25 cellular contexts compared by ENCODE assay signal in genomic region chr1:76781447-76781846, GRCh38.
DNase-seq lines count a peak whose midpoint lies in the region; ATAC-seq, FAIRE-seq and TF ChIP-seq lines count a peak whose summit lies in the region.
"Had no signal": no experiment of that assay in that cellular context is flagged by ENCODE, and none has a peak within 500 bp of the region (broad histone marks: within the 10 kb centered on the region; RNA-seq: fewer than 3 reads in every experiment).

No MANE protein-coding gene starts in this region.

- H3K27me3 Mint-ChIP-seq in activated naive CD4-positive, alpha-beta T cell treated with anti-CD3 and anti-CD28 coated beads, Interleukin-2, amount 50 U/mL, for 24 hours = peaks cover 5% of the 10 kb centered on the region
- peaks cover 11% of the 10 kb centered on the region for H3K27me3 Mint-ChIP-seq in activated naive CD4-positive, alpha-beta T cell treated with anti-CD3 and anti-CD28 coated beads for 36 hours (ENCODE audit: low read depth)
- H3K27me3 Mint-ChIP-seq: CD4-positive, alpha-beta T cell had no signal

- no peaks in the 10 kb centered on the region for H3K9me3 Mint-ChIP-seq in activated naive CD4-positive, alpha-beta T cell treated with anti-CD3 and anti-CD28 coated beads, Interleukin-2, amount 50 U/mL, for 24 hours
- peaks cover 4% of the 10 kb centered on the region for H3K9me3 Mint-ChIP-seq in activated naive CD4-positive, alpha-beta T cell treated with anti-CD3 and anti-CD28 coated beads for 36 hours
- H3K9me3 Mint-ChIP-seq: CD4-positive, alpha-beta T cell had no signal

- H4K8ac ChIP-seq in IMR-90 (ENCODE audit: low read depth in 2 of 2, low read length in 2 of 2) (no peak overlapping the region), H1 (ENCODE audit: extremely low read depth, insufficient read depth, low read length) (no peak overlapping the region)

- no peak overlapping the region for H3K4me3 Mint-ChIP-seq in activated naive CD4-positive, alpha-beta T cell treated with anti-CD3 and anti-CD28 coated beads, Interleukin-2, amount 50 U/mL, for 24 hours
- no peak overlapping the region for H3K4me3 Mint-ChIP-seq in activated naive CD4-positive, alpha-beta T cell treated with anti-CD3 and anti-CD28 coated beads for 36 hours
- H3K4me3 Mint-ChIP-seq: CD14-positive monocyte; CD4-positive, alpha-beta T cell; CD8-positive, alpha-beta memory T cell; H9 had no signal

- H3K9me3 ChIP-seq in IMR-90 (ENCODE audit: control insufficient read depth, insufficient read depth, low read length) (no peaks in the 10 kb centered on the region), H1 (ENCODE audit: insufficient read depth in 2 of 2, low read depth in 1 of 2, low read length in 1 of 2) (peaks cover 0 to 5% of the 10 kb centered on the region in 2 experiments; a peak in 1 of 4 replicates)
- H3K9me3 ChIP-seq: BE2C had no signal

- H3K27me3 ChIP-seq in IMR-90 (ENCODE audit: control insufficient read depth, insufficient read depth, low read length) (no peaks in the 10 kb centered on the region), H1 (replicated peaks in 1 of 4; ENCODE audit: control insufficient read depth in 3 of 4, extremely low read depth in 1 of 4, insufficient read depth in 3 of 4, low read length in 3 of 4) (peaks cover 0 to 1% (median 0%) of the 10 kb centered on the region in 4 experiments; a peak in 1 of 7 replicates)
- H3K27me3 ChIP-seq: BE2C; BLaER1 treated with 17β-estradiol and CSF1 and Interleukin-3, amounts not matched to agents 10 nM and 100 nM had no signal

- TF ChIP-seq POLR2A in IMR-90 (IDR thresholded peaks at IDR 0.05; ENCODE audit: low read depth, low read length) = no peak
- TF ChIP-seq POLR2A in H1 (IDR thresholded peaks at IDR 0.05; ENCODE audit: control extremely low read depth in 1 of 2, low read depth in 2 of 2, low read length in 2 of 2) = no peak

- no peak for DNase-seq in activated naive CD4-positive, alpha-beta T cell treated with anti-CD3 and anti-CD28 coated beads for 36 hours
- DNase-seq in IMR-90 = no peak
- no peak for DNase-seq in H1 (ENCODE audit: low read depth in 1 of 2, low spot score in 2 of 2)
- no peak for DNase-seq in NCI-H2081 treated with DMSO at 0.1 percent for 48 hours (lab: John Stamatoyannopoulos, UW)
- DNase-seq: ACHN; AML-193; BE2C; CD4-positive, alpha-beta T cell; CD8-positive, alpha-beta memory T cell; DMS 273 treated with DMSO at 0.1 percent for 48 hours; DMS79; EL; GDM1; H9 had no signal

- POLR2A ChIA-PET in IMR-90 (lab: Charles Lee; ENCODE audit: unreplicated experiment) = no interaction called here
- POLR2A ChIA-PET in H1 (lab: Charles Lee; ENCODE audit: partially characterized antibody) = no interaction called here

- dilution Hi-C loops in IMR-90 (cut with HindIII; ENCODE audit: low sequenced_read_pairs, unreplicated experiment) = no loop called here

- no peak overlapping the region for H3K23ac ChIP-seq in IMR-90 (ENCODE audit: low read depth, low read length)
- no peak overlapping the region for H3K23ac ChIP-seq in H1 (ENCODE audit: insufficient read length)

- H3K14ac ChIP-seq in IMR-90 (replicated peaks; ENCODE audit: low read depth, low read length) (no peak overlapping the region), H1 (ENCODE audit: insufficient read length) (no peak overlapping the region)

- H3K56ac ChIP-seq in IMR-90 (ENCODE audit: extremely low read depth, insufficient read depth, low read length) (no peak overlapping the region), H1 (replicated peaks; ENCODE audit: insufficient read length, low read depth, low read length) (no peak overlapping the region)

- H4K20me1 ChIP-seq in IMR-90 (ENCODE audit: insufficient read depth, low read length) (no peaks in the 10 kb centered on the region), H1 (replicated peaks in 1 of 2; ENCODE audit: control insufficient read depth in 1 of 2, insufficient read depth in 2 of 2, low read length in 2 of 2) (no peaks in the 10 kb centered on the region)
- H4K20me1 ChIP-seq: BLaER1 treated with 17β-estradiol and CSF1 and Interleukin-3, amounts not matched to agents 10 nM and 100 nM had no signal

- H3K36me3 ChIP-seq in IMR-90 (ENCODE audit: control insufficient read depth, insufficient read depth, low read length) (no peaks in the 10 kb centered on the region), H1 (ENCODE audit: control insufficient read depth in 2 of 4, insufficient read depth in 4 of 4, low read length in 3 of 4) (no peaks in the 10 kb centered on the region)
- H3K36me3 ChIP-seq: BE2C; BLaER1 treated with 17β-estradiol and CSF1 and Interleukin-3, amounts not matched to agents 10 nM and 100 nM had no signal

- H3K9ac ChIP-seq in IMR-90 (ENCODE audit: low read depth, low read length) = no peak overlapping the region
- H3K9ac ChIP-seq in H1 (replicated peaks in 1 of 4; ENCODE audit: extremely low read depth in 1 of 4, low read depth in 3 of 4, low read length in 3 of 4) = no peak overlapping the region; a peak in 1 of 7 replicates
- H3K9ac ChIP-seq: BLaER1 treated with 17β-estradiol and CSF1 and Interleukin-3, amounts not matched to agents 10 nM and 100 nM had no signal

- no peaks in the 10 kb centered on the region for H3K9me1 ChIP-seq in IMR-90 (ENCODE audit: insufficient read depth, low read length)

- H3K79me1 ChIP-seq in IMR-90 (ENCODE audit: low read depth in 1 of 2, low read length in 2 of 2) (no peaks in the 10 kb centered on the region), H1 (ENCODE audit: low read depth, low read length) (no peaks in the 10 kb centered on the region)

- H3K27ac ChIP-seq in IMR-90 (ENCODE audit: insufficient read depth, low read length) (no peak overlapping the region), H1 (ENCODE audit: low read depth, low read length) (no peak overlapping the region)
- H3K27ac ChIP-seq: 22Rv1; BLaER1 treated with 17β-estradiol and CSF1 and Interleukin-3, amounts not matched to agents 10 nM and 100 nM had no signal

- H3K4me1 ChIP-seq in IMR-90 (ENCODE audit: control insufficient read depth, insufficient read depth, low read length) = no peaks in the 10 kb centered on the region
- H3K4me1 ChIP-seq in H1 (replicated peaks in 1 of 4; ENCODE audit: control insufficient read depth in 3 of 4, insufficient read depth in 4 of 4, low read length in 3 of 4) = no peaks in the 10 kb centered on the region
- H3K4me1 ChIP-seq: BE2C; BLaER1 treated with 17β-estradiol and CSF1 and Interleukin-3, amounts not matched to agents 10 nM and 100 nM had no signal

- H2BK15ac ChIP-seq in IMR-90 (ENCODE audit: low read depth, low read length) = no peak overlapping the region
- H2BK15ac ChIP-seq in H1 (ENCODE audit: low read length) = no peak overlapping the region

- no peak for TF ChIP-seq EP300 in H1 (IDR thresholded peaks at IDR 0.05; ENCODE audit: borderline replicate concordance in 1 of 2, low read depth in 2 of 2, low read length in 2 of 2)

- no peak overlapping the region for H2AFZ ChIP-seq in IMR-90 (replicated peaks; ENCODE audit: low read length, poor library complexity)
- peak overlapping the region; percentile 82; the same call in 1 of the 2 replicates for H2AFZ ChIP-seq in H1 (ENCODE audit: low read length)

- H4K5ac ChIP-seq in IMR-90 (ENCODE audit: low read depth, low read length) (no peak overlapping the region), H1 (ENCODE audit: insufficient read length, low read depth, low read length) (no peak overlapping the region)

- H3K4me2 ChIP-seq in IMR-90 (ENCODE audit: low read depth, low read length) = no peak overlapping the region
- no peak overlapping the region for H3K4me2 ChIP-seq in H1 (ENCODE audit: insufficient read depth in 1 of 2, low read depth in 2 of 2, low read length in 2 of 2)
- H3K4me2 ChIP-seq: BLaER1 treated with 17β-estradiol and CSF1 and Interleukin-3, amounts not matched to agents 10 nM and 100 nM had no signal

- H3K79me2 ChIP-seq in H1 (ENCODE audit: control insufficient read depth in 1 of 2, insufficient read depth in 2 of 2, low read length in 2 of 2) = no peaks in the 10 kb centered on the region

- TF ChIP-seq CTCF in IMR-90 (conservative IDR thresholded peaks at IDR 0.05; ENCODE audit: low read depth, low read length) = no peak
- no peak for TF ChIP-seq CTCF in H1 (IDR thresholded peaks at IDR 0.05; ENCODE audit: control extremely low read depth in 1 of 3, insufficient read depth in 1 of 3, low read depth in 1 of 3, low read length in 3 of 3)

- no peak for TF ChIP-seq RAD21 in IMR-90 (IDR thresholded peaks at IDR 0.05; ENCODE audit: low read length)
- TF ChIP-seq RAD21 in H1 (IDR thresholded peaks at IDR 0.05 in 1 of 2, conservative IDR thresholded peaks at IDR 0.05 in 1 of 2; ENCODE audit: low read depth in 2 of 2, low read length in 2 of 2) = no peak

- in situ Hi-C loops in IMR-90 (cut with MboI; ENCODE audit: low sequenced_read_pairs) = no loop called here

- H2BK5ac ChIP-seq in IMR-90 (ENCODE audit: low read depth, low read length, poor library complexity, severe bottlenecking) (no peak overlapping the region), H1 (ENCODE audit: low read depth, low read length) (no peak overlapping the region)

- H3K18ac ChIP-seq in IMR-90 (ENCODE audit: low read depth, low read length) (no peak overlapping the region), H1 (ENCODE audit: extremely low read depth, low read length) (no peak overlapping the region)

- FAIRE-seq in H1 (lab: Jason Lieb, UNC) = no peak
- FAIRE-seq: A204.1, D721Med, GM12878, GM18507 had no signal

- H2BK12ac ChIP-seq in H1 (ENCODE audit: low read depth, low read length) = no peak overlapping the region

- H3K4me3 ChIP-seq in IMR-90 (ENCODE audit: insufficient read depth, low read depth, low read length) (no peak overlapping the region), H1 (ENCODE audit: extremely low read depth in 1 of 4, insufficient read depth in 2 of 4, low read depth in 3 of 4, low read length in 4 of 4) (no peak overlapping the region)
- H3K4me3 ChIP-seq: BLaER1 treated with 17β-estradiol and CSF1 and Interleukin-3, amounts not matched to agents 10 nM and 100 nM; GM12878 had no signal

- H2AK5ac ChIP-seq in IMR-90 (ENCODE audit: low read depth, low read length) = no peak overlapping the region
- H2AK5ac ChIP-seq in H1 (ENCODE audit: low read depth, low read length) = no peak overlapping the region

- no peaks in the 10 kb centered on the region; the same call in 1 of the 2 replicates for H3K23me2 ChIP-seq in H1 (ENCODE audit: low read depth, low read length)

- ATAC-seq in IMR-90 (ENCODE audit: low read depth) (no peak), HG03442 (IDR thresholded peaks at IDR 0.05; ENCODE audit: unreplicated experiment) (no peak), GM18868 (IDR thresholded peaks at IDR 0.05; ENCODE audit: unreplicated experiment) (no peak)
- ATAC-seq: GM12878, HCT116 had no signal

- H3K36me3 Mint-ChIP-seq in activated naive CD4-positive, alpha-beta T cell treated with anti-CD3 and anti-CD28 coated beads, Interleukin-2, amount 50 U/mL, for 24 hours = no peaks in the 10 kb centered on the region
- H3K36me3 Mint-ChIP-seq in activated naive CD4-positive, alpha-beta T cell treated with anti-CD3 and anti-CD28 coated beads for 36 hours (ENCODE audit: low read depth) = no peaks in the 10 kb centered on the region
- H3K36me3 Mint-ChIP-seq: CD14-positive monocyte; CD8-positive, alpha-beta memory T cell had no signal

- no peak overlapping the region for H2AK9ac ChIP-seq in IMR-90 (replicated peaks; ENCODE audit: low read depth, low read length, poor library complexity)

- intact Hi-C loops in activated naive CD4-positive, alpha-beta T cell treated with anti-CD3 and anti-CD28 coated beads for 36 hours (cut with micrococcal nuclease) = no loop called here
- intact Hi-C loops in IMR-90 (cut with micrococcal nuclease) = no loop called here

- BruUV-seq in IMR-90 (replicated peaks; lab: Mats Ljungman, UMichigan) = no TSS peak

- H3K4ac ChIP-seq in IMR-90 (ENCODE audit: low read depth, low read length) (no peak overlapping the region), H1 (replicated peaks; ENCODE audit: insufficient read length, low read depth, low read length) (no peak overlapping the region)

- no peaks in the 10 kb centered on the region for H3K4me1 Mint-ChIP-seq in activated naive CD4-positive, alpha-beta T cell treated with anti-CD3 and anti-CD28 coated beads, Interleukin-2, amount 50 U/mL, for 24 hours
- peaks cover 3% of the 10 kb centered on the region for H3K4me1 Mint-ChIP-seq in activated naive CD4-positive, alpha-beta T cell treated with anti-CD3 and anti-CD28 coated beads for 36 hours (ENCODE audit: low read depth)
- H3K4me1 Mint-ChIP-seq: CD14-positive monocyte; CD8-positive, alpha-beta memory T cell had no signal

- CTCF ChIA-PET in activated naive CD4-positive, alpha-beta T cell treated with anti-CD3 and anti-CD28 coated beads for 36 hours (lab: Charles Lee) = interaction anchor here (0.7 kb wide), 1 partner anchor 274 kb away, joined by 3 read pairs; no protein-coding TSS in a partner anchor
- CTCF ChIA-PET in IMR-90 (lab: Yijun Ruan, JAX) (no interaction called here), H1 (lab: Charles Lee; ENCODE audit: partially characterized antibody) (no interaction called here)

- H4K91ac ChIP-seq in IMR-90 (ENCODE audit: insufficient read depth, low read depth, low read length) (no peak overlapping the region), H1 (replicated peaks; ENCODE audit: insufficient read length, low read length) (no peak overlapping the region)

- H2BK20ac ChIP-seq in IMR-90 (ENCODE audit: low read depth, low read length) (no peak overlapping the region), H1 (ENCODE audit: low read length) (no peak overlapping the region)

- H2BK120ac ChIP-seq in IMR-90 (ENCODE audit: low read depth, low read length) (no peak overlapping the region), H1 (replicated peaks; ENCODE audit: low read depth, low read length) (no peak overlapping the region)

- peak overlapping the region; percentile 1 for H3K27ac Mint-ChIP-seq in activated naive CD4-positive, alpha-beta T cell treated with anti-CD3 and anti-CD28 coated beads, Interleukin-2, amount 50 U/mL, for 24 hours
- no peak overlapping the region for H3K27ac Mint-ChIP-seq in activated naive CD4-positive, alpha-beta T cell treated with anti-CD3 and anti-CD28 coated beads for 36 hours
- H3K27ac Mint-ChIP-seq: CD14-positive monocyte; CD4-positive, alpha-beta T cell; CD8-positive, alpha-beta memory T cell had no signal
